1 cellular context compared by ENCODE assay signal in genomic region chr5:177129206-177129605, GRCh38.
TF ChIP-seq lines count a peak whose summit lies in the region.

No MANE protein-coding gene starts in this region.

TF ChIP-seq in K562, 482 proteins besides CTCF, POLR2A, EP300 and RAD21 (continued from another document):
- TF ChIP-seq, protein P1, sequence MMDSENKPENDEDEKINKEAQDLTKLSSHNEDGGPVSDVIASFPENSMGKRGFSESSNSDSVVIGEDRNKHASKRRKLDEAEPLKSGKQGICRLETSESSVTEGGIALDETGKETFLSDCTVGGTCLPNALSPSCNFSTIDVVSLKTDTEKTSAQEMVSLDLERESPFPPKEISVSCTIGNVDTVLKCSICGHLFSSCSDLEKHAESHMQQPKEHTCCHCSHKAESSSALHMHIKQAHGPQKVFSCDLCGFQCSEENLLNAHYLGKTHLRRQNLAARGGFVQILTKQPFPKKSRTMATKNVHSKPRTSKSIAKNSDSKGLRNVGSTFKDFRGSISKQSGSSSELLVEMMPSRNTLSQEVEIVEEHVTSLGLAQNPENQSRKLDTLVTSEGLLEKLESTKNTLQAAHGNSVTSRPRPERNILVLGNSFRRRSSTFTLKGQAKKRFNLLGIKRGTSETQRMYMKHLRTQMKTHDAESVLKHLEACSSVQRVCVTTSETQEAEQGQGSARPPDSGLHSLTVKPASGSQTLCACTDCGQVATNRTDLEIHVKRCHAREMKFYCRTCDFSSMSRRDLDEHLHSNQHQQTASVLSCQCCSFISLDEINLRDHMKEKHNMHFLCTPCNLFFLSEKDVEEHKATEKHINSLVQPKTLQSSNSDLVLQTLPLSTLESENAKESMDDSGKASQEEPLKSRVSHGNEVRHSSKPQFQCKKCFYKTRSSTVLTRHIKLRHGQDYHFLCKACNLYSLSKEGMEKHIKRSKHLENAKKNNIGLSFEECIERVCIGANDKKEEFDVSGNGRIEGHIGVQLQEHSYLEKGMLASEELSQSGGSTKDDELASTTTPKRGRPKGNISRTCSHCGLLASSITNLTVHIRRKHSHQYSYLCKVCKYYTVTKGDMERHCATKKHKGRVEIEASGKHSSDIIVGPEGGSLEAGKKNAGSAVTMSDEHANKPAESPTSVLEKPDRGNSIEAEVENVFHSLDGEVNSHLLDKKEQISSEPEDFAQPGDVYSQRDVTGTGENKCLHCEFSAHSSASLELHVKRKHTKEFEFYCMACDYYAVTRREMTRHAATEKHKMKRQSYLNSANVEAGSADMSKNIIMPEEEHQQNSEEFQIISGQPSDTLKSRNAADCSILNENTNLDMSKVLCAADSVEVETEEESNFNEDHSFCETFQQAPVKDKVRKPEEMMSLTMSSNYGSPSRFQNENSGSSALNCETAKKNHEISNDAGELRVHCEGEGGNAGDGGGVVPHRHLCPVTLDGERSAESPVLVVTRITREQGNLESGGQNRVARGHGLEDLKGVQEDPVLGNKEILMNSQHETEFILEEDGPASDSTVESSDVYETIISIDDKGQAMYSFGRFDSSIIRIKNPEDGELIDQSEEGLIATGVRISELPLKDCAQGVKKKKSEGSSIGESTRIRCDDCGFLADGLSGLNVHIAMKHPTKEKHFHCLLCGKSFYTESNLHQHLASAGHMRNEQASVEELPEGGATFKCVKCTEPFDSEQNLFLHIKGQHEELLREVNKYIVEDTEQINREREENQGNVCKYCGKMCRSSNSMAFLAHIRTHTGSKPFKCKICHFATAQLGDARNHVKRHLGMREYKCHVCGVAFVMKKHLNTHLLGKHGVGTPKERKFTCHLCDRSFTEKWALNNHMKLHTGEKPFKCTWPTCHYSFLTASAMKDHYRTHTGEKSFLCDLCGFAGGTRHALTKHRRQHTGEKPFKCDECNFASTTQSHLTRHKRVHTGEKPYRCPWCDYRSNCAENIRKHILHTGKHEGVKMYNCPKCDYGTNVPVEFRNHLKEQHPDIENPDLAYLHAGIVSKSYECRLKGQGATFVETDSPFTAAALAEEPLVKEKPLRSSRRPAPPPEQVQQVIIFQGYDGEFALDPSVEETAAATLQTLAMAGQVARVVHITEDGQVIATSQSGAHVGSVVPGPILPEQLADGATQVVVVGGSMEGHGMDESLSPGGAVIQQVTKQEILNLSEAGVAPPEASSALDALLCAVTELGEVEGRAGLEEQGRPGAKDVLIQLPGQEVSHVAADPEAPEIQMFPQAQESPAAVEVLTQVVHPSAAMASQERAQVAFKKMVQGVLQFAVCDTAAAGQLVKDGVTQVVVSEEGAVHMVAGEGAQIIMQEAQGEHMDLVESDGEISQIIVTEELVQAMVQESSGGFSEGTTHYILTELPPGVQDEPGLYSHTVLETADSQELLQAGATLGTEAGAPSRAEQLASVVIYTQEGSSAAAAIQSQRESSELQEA (IDR thresholded peaks at IDR 0.05; ENCODE audit: low read depth): no peak
- TF ChIP-seq MCM2 (IDR thresholded peaks at IDR 0.05; ENCODE audit: low read depth): no peak
- no peak for TF ChIP-seq ILF3 (IDR thresholded peaks at IDR 0.05; ENCODE audit: borderline replicate concordance)
- no peak for TF ChIP-seq ZNF146 (CRISPR knock-in tag; IDR thresholded peaks at IDR 0.05; ENCODE audit: unreplicated experiment)
- no peak for TF ChIP-seq CBX8 (IDR thresholded peaks at IDR 0.05; ENCODE audit: borderline replicate concordance, extremely low read depth, low read depth, low read length, poor library complexity, severe bottlenecking)
- TF ChIP-seq GTF2A2 (tag; IDR thresholded peaks at IDR 0.05): no peak
